Comparison of ENCODE assay signal across 27 cellular contexts in genomic region chr11:25615841-25616240, GRCh38.
"Had no signal": no experiment of that assay in that cellular context is flagged by ENCODE, and none has a peak within 500 bp of the region (broad histone marks: within the 10 kb centered on the region; RNA-seq: fewer than 3 reads in every experiment).

No MANE protein-coding gene starts in this region.

- H3K27me3 ChIP-seq: ascending aorta, cardiac muscle cell had no signal

- DNase-seq: activated CD4-positive, alpha-beta memory T cell treated with anti-CD3 and anti-CD28 coated beads, Interleukin-2, amount 10 ng/mL, durations not matched to agents 7 days and 5 days; activated CD4-positive, alpha-beta T cell treated with anti-CD3 and anti-CD28 coated beads for 1 hour; activated CD4-positive, alpha-beta T cell treated with anti-CD3 and anti-CD28 coated beads for 36 hours; activated CD4-positive, alpha-beta T cell treated with anti-CD3 and anti-CD28 coated beads for 48 hours; activated CD4-positive, alpha-beta T cell treated with anti-CD3 and anti-CD28 coated beads, Interleukin-2, amount 10 ng/mL, durations not matched to agents 7 days and 5 days; activated CD4-positive, alpha-beta T cell treated with anti-CD3 and anti-CD28 coated beads, Interleukin-2, amount 50 U/mL, for 48 hours; activated CD4-positive, CD25-positive, alpha-beta regulatory T cell; activated CD8-positive, alpha-beta memory T cell treated with anti-CD3 and anti-CD28 coated beads for 24 hours; activated CD8-positive, alpha-beta memory T cell treated with anti-CD3 and anti-CD28 coated beads, Interleukin-2, amount 10 ng/mL, durations not matched to agents 7 days and 5 days; activated CD8-positive, alpha-beta memory T cell treated with anti-CD3 and anti-CD28 coated beads, Interleukin-2, amount 50 U/mL, for 48 hours; activated CD8-positive, alpha-beta T cell treated with anti-CD3 and anti-CD28 coated beads, Interleukin-2, amount 10 ng/mL, durations not matched to agents 7 days and 5 days; activated effector memory CD4-positive, alpha-beta T cell treated with Interleukin-2 at 50 U/mL for 16 hours; activated gamma-delta T cell; activated naive CD4-positive, alpha-beta T cell treated with anti-CD3 and anti-CD28 coated beads, Interleukin-2, amount 10 ng/mL, durations not matched to agents 7 days and 5 days; activated naive CD4-positive, alpha-beta T cell treated with Interleukin-2 at 50 U/mL for 16 hours; activated naive CD8-positive, alpha-beta T cell treated with anti-CD3 and anti-CD28 coated beads, Interleukin-2, amount 10 ng/mL, durations not matched to agents 7 days and 5 days; activated naive CD8-positive, alpha-beta T cell treated with anti-CD3 and anti-CD28 coated beads, Interleukin-2, amount 50 U/mL, for 24 hours; activated T-cell treated with anti-CD3 and anti-CD28 coated beads, Interleukin-2, amount 50 U/mL, for 24 hours; activated T-cell treated with anti-CD3 and anti-CD28 coated beads, Interleukin-2, amount 50 U/mL, for 48 hours; amygdala; anterior cingulate cortex; cerebellar nuclear complex; T-helper 2 cell; T-helper 9 cell had no signal

- H3K36me3 ChIP-seq: ascending aorta, cardiac muscle cell had no signal

- H3K9me3 ChIP-seq: ascending aorta had no signal

- H3K27ac ChIP-seq: ascending aorta, cardiac muscle cell, VCaP had no signal

- H3K4me1 ChIP-seq: ascending aorta had no signal

- H3K4me3 ChIP-seq: ascending aorta, cardiac muscle cell had no signal
